ENCODE assay signal across 1 cellular context in genomic region chr13:98142427-98143156, GRCh38.
TF ChIP-seq lines count a peak whose summit lies in the region.

Gene FARP1, plus strand, starts transcription at chr13:98143094. Its CDS starts 70,149 bp downstream, at chr13:98213243.

TF ChIP-seq in HepG2, 621 proteins besides CTCF, POLR2A, EP300 and RAD21 (continued from another document and continues in another):
- TF ChIP-seq, protein P1, sequence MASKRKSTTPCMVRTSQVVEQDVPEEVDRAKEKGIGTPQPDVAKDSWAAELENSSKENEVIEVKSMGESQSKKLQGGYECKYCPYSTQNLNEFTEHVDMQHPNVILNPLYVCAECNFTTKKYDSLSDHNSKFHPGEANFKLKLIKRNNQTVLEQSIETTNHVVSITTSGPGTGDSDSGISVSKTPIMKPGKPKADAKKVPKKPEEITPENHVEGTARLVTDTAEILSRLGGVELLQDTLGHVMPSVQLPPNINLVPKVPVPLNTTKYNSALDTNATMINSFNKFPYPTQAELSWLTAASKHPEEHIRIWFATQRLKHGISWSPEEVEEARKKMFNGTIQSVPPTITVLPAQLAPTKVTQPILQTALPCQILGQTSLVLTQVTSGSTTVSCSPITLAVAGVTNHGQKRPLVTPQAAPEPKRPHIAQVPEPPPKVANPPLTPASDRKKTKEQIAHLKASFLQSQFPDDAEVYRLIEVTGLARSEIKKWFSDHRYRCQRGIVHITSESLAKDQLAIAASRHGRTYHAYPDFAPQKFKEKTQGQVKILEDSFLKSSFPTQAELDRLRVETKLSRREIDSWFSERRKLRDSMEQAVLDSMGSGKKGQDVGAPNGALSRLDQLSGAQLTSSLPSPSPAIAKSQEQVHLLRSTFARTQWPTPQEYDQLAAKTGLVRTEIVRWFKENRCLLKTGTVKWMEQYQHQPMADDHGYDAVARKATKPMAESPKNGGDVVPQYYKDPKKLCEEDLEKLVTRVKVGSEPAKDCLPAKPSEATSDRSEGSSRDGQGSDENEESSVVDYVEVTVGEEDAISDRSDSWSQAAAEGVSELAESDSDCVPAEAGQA (IDR thresholded peaks at IDR 0.05; ENCODE audit: low read depth): no peak
- TF ChIP-seq, protein P1 (CRISPR knock-in tag; IDR thresholded peaks at IDR 0.05; ENCODE audit: borderline replicate concordance): 0 out of 2 replicates have a peak, but pooled peaks have one; percentile 29
- TF ChIP-seq TAF15 (IDR thresholded peaks at IDR 0.05; ENCODE audit: low read depth, low read length, poor library complexity, severe bottlenecking) (no peak), KDM5B (CRISPR knock-in tag; IDR thresholded peaks at IDR 0.05; ENCODE audit: borderline replicate concordance) (peak; percentile 52; the same call in 1 of the 2 replicates), ZBTB8A (CRISPR knock-in tag; IDR thresholded peaks at IDR 0.05; ENCODE audit: borderline replicate concordance, low read depth) (peak; percentile 87; the same call in 1 of the 2 replicates), NFRKB (IDR thresholded peaks at IDR 0.05) (no peak), MLLT10 (CRISPR knock-in tag; IDR thresholded peaks at IDR 0.05) (no peak), SP2 (CRISPR knock-in tag; IDR thresholded peaks at IDR 0.05) (no peak), ZNF768 (CRISPR knock-in tag; IDR thresholded peaks at IDR 0.05) (peak; percentile 45; the same call in 1 of the 2 replicates), ZBTB14 (CRISPR knock-in tag; IDR thresholded peaks at IDR 0.05) (no peak; the same call in 1 of the 2 replicates), ZNF800 (CRISPR knock-in tag; IDR thresholded peaks at IDR 0.05) (peak; percentile 63; the same call in 1 of the 2 replicates), SMAD9 (CRISPR knock-in tag; IDR thresholded peaks at IDR 0.05) (no peak), KDM3A (CRISPR knock-in tag; IDR thresholded peaks at IDR 0.05; ENCODE audit: low read depth) (0 out of 2 replicates have a peak, but pooled peaks have one; percentile 66), MYPOP (CRISPR knock-in tag; IDR thresholded peaks at IDR 0.05) (peak; percentile 98), ZNF563 (CRISPR knock-in tag; IDR thresholded peaks at IDR 0.05) (peak; percentile 85), ZFP41 (CRISPR knock-in tag; IDR thresholded peaks at IDR 0.05; ENCODE audit: borderline replicate concordance) (no peak), ZNF883 (CRISPR knock-in tag; IDR thresholded peaks at IDR 0.05; ENCODE audit: not compliant biosample characterization) (peak; percentile 54), POLR2AphosphoS5 (IDR thresholded peaks at IDR 0.05; ENCODE audit: low read depth, low read length) (peak; percentile 53; the same call in 1 of the 2 replicates), FOXJ3 (CRISPR knock-in tag; IDR thresholded peaks at IDR 0.05; ENCODE audit: borderline replicate concordance) (no peak), MAFG (CRISPR knock-in tag; IDR thresholded peaks at IDR 0.05) (no peak), ASH2L (IDR thresholded peaks at IDR 0.05; ENCODE audit: insufficient read length, low read depth, low read length) (peak; percentile 68), ZNF232 (CRISPR knock-in tag; IDR thresholded peaks at IDR 0.05; ENCODE audit: borderline replicate concordance) (no peak), FOXP1 (IDR thresholded peaks at IDR 0.05) (no peak), FOXP1 (CRISPR knock-in tag; IDR thresholded peaks at IDR 0.05) (no peak), HES4 (CRISPR knock-in tag; IDR thresholded peaks at IDR 0.05; ENCODE audit: borderline replicate concordance) (peak; percentile 63), ZNF136 (CRISPR knock-in tag; IDR thresholded peaks at IDR 0.05; ENCODE audit: low read depth) (no peak), GZF1 (CRISPR knock-in tag; IDR thresholded peaks at IDR 0.05) (no peak), ZBTB39 (CRISPR knock-in tag; IDR thresholded peaks at IDR 0.05) (peak; percentile 88; the same call in 1 of the 2 replicates), TBX2 (CRISPR knock-in tag; IDR thresholded peaks at IDR 0.05; ENCODE audit: borderline replicate concordance) (peak; percentile 68; the same call in 1 of the 2 replicates), MED1 (CRISPR knock-in tag; IDR thresholded peaks at IDR 0.05) (peak; percentile 69), HOXD1 (CRISPR knock-in tag; IDR thresholded peaks at IDR 0.05) (0 out of 2 replicates have a peak, but pooled peaks have one; percentile 29), ELF4 (CRISPR knock-in tag; IDR thresholded peaks at IDR 0.05; ENCODE audit: borderline replicate concordance) (no peak), NAIF1 (CRISPR knock-in tag; IDR thresholded peaks at IDR 0.05; ENCODE audit: borderline replicate concordance) (peak; percentile 50; the same call in 1 of the 2 replicates), HOXA7 (CRISPR knock-in tag; IDR thresholded peaks at IDR 0.05) (no peak), ZNF10 (CRISPR knock-in tag; IDR thresholded peaks at IDR 0.05; ENCODE audit: borderline replicate concordance, low read depth) (no peak)
- TF ChIP-seq, protein P2, sequence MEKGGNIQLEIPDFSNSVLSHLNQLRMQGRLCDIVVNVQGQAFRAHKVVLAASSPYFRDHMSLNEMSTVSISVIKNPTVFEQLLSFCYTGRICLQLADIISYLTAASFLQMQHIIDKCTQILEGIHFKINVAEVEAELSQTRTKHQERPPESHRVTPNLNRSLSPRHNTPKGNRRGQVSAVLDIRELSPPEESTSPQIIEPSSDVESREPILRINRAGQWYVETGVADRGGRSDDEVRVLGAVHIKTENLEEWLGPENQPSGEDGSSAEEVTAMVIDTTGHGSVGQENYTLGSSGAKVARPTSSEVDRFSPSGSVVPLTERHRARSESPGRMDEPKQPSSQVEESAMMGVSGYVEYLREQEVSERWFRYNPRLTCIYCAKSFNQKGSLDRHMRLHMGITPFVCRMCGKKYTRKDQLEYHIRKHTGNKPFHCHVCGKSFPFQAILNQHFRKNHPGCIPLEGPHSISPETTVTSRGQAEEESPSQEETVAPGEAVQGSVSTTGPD (CRISPR knock-in tag; IDR thresholded peaks at IDR 0.05): peak; percentile 13; the same call in 1 of the 2 replicates
- TF ChIP-seq, protein P3, sequence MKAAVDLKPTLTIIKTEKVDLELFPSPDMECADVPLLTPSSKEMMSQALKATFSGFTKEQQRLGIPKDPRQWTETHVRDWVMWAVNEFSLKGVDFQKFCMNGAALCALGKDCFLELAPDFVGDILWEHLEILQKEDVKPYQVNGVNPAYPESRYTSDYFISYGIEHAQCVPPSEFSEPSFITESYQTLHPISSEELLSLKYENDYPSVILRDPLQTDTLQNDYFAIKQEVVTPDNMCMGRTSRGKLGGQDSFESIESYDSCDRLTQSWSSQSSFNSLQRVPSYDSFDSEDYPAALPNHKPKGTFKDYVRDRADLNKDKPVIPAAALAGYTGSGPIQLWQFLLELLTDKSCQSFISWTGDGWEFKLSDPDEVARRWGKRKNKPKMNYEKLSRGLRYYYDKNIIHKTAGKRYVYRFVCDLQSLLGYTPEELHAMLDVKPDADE (CRISPR knock-in tag; IDR thresholded peaks at IDR 0.05): peak; percentile 49; the same call in 1 of the 2 replicates
- TF ChIP-seq, protein P4, sequence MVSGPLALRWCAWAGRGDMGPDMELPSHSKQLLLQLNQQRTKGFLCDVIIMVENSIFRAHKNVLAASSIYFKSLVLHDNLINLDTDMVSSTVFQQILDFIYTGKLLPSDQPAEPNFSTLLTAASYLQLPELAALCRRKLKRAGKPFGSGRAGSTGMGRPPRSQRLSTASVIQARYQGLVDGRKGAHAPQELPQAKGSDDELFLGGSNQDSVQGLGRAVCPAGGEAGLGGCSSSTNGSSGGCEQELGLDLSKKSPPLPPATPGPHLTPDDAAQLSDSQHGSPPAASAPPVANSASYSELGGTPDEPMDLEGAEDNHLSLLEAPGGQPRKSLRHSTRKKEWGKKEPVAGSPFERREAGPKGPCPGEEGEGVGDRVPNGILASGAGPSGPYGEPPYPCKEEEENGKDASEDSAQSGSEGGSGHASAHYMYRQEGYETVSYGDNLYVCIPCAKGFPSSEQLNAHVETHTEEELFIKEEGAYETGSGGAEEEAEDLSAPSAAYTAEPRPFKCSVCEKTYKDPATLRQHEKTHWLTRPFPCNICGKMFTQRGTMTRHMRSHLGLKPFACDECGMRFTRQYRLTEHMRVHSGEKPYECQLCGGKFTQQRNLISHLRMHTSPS (CRISPR knock-in tag; IDR thresholded peaks at IDR 0.05; ENCODE audit: low read depth): 0 out of 2 replicates have a peak, but pooled peaks have one; percentile 24
- TF ChIP-seq, protein P5, sequence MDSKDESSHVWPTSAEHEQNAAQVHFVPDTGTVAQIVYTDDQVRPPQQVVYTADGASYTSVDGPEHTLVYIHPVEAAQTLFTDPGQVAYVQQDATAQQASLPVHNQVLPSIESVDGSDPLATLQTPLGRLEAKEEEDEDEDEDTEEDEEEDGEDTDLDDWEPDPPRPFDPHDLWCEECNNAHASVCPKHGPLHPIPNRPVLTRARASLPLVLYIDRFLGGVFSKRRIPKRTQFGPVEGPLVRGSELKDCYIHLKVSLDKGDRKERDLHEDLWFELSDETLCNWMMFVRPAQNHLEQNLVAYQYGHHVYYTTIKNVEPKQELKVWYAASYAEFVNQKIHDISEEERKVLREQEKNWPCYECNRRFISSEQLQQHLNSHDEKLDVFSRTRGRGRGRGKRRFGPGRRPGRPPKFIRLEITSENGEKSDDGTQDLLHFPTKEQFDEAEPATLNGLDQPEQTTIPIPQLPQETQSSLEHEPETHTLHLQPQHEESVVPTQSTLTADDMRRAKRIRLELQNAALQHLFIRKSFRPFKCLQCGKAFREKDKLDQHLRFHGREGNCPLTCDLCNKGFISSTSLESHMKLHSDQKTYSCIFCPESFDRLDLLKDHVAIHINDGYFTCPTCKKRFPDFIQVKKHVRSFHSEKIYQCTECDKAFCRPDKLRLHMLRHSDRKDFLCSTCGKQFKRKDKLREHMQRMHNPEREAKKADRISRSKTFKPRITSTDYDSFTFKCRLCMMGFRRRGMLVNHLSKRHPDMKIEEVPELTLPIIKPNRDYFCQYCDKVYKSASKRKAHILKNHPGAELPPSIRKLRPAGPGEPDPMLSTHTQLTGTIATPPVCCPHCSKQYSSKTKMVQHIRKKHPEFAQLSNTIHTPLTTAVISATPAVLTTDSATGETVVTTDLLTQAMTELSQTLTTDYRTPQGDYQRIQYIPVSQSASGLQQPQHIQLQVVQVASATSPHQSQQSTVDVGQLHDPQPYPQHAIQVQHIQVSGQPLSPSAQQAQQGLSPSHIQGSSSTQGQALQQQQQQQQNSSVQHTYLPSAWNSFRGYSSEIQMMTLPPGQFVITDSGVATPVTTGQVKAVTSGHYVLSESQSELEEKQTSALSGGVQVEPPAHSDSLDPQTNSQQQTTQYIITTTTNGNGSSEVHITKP (CRISPR knock-in tag; IDR thresholded peaks at IDR 0.05; ENCODE audit: low read depth): 0 out of 2 replicates have a peak, but pooled peaks have one; percentile 33
